In the genomic region with DNA sequence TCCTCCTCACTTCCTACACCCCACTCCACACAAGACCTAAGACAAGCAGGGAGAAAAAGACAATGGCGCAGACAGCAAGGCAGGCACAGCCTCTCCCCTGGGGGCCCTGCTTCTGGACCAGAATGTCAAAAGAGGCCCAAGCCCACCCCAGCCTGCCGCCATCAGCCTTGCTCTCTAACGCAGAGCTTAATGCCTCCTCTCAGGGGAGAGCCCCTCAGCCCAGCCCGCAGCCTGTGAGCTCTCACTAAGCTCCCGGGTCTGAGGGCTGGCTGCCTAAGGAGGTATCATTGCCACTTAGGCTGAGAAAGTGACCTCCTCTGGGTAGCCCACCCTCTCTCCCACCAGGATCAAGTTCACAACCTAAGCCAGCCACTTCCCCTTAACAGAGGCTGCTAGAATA, we compare ENCODE assay signal across 14 cellular contexts. TPM values are rescaled to one million over a fixed set of nuclear protein-coding genes. Genes with fewer than 3 reads are reported as not detected.
DNase-seq lines count a peak whose midpoint lies in the region; ATAC-seq and TF ChIP-seq lines count a peak whose summit lies in the region.
"Had no signal": no experiment of that assay in that cellular context is flagged by ENCODE, and none has a peak within 500 bp of the region (broad histone marks: within the 10 kb centered on the region; RNA-seq: fewer than 3 reads in every experiment).

No MANE protein-coding gene starts in this region.

- H3K27me3 Mint-ChIP-seq in neural crest cell (ENCODE audit: low read depth) (peaks cover 2% of the 10 kb centered on the region), WTC11 (ENCODE audit: low read depth) (no peaks in the 10 kb centered on the region)
- H3K27me3 Mint-ChIP-seq in activated CD4-positive, alpha-beta memory T cell treated with anti-CD3 and anti-CD28 coated beads for 36 hours = peaks cover 13% of the 10 kb centered on the region

- CTCF ChIA-PET in WTC11 (lab: Charles Lee) = interaction anchor here (0.6 to 0.7 kb wide), 2 partner anchors 28 to 65 kb away, joined by 3 to 6 read pairs; no protein-coding TSS in a partner anchor
- CTCF ChIA-PET in activated CD4-positive, alpha-beta memory T cell treated with anti-CD3 and anti-CD28 coated beads for 36 hours (lab: Charles Lee) = no interaction called here

- H3K36me3 Mint-ChIP-seq in neural crest cell (ENCODE audit: low read depth) (no peaks in the 10 kb centered on the region), WTC11 (no peaks in the 10 kb centered on the region)
- no peaks in the 10 kb centered on the region for H3K36me3 Mint-ChIP-seq in activated CD4-positive, alpha-beta memory T cell treated with anti-CD3 and anti-CD28 coated beads for 36 hours
- H3K36me3 Mint-ChIP-seq: CD14-positive monocyte; CD8-positive, alpha-beta T cell had no signal

- no peaks in the 10 kb centered on the region for H3K27me3 ChIP-seq in H7 (ENCODE audit: control insufficient read depth, insufficient read depth, low read length)

- H3K36me3 ChIP-seq in H7 (replicated peaks; ENCODE audit: control insufficient read depth, insufficient read depth, low read length) = no peaks in the 10 kb centered on the region

- no peak overlapping the region for H3K4me3 ChIP-seq in H7 (ENCODE audit: insufficient read depth, low read depth, low read length)
- H3K4me3 ChIP-seq: A549 had no signal

- H3K4me1 Mint-ChIP-seq in neural crest cell (peaks cover 13% of the 10 kb centered on the region), WTC11 (peaks cover 11% of the 10 kb centered on the region; the same call in 1 of the 2 replicates)
- no peaks in the 10 kb centered on the region for H3K4me1 Mint-ChIP-seq in activated CD4-positive, alpha-beta memory T cell treated with anti-CD3 and anti-CD28 coated beads for 36 hours (ENCODE audit: low read depth)
- H3K4me1 Mint-ChIP-seq: CD14-positive monocyte had no signal

- H3K9me3 Mint-ChIP-seq in neural crest cell (no peaks in the 10 kb centered on the region), WTC11 (no peaks in the 10 kb centered on the region)
- H3K9me3 Mint-ChIP-seq in activated CD4-positive, alpha-beta memory T cell treated with anti-CD3 and anti-CD28 coated beads for 36 hours = no peaks in the 10 kb centered on the region
- H3K9me3 Mint-ChIP-seq: CD8-positive, alpha-beta T cell; HFFc6 had no signal

- no peak for ATAC-seq in WTC11
- ATAC-seq: A549; CD8-positive, alpha-beta T cell had no signal

- H3K4me3 Mint-ChIP-seq in neural crest cell (no peak overlapping the region), WTC11 (no peak overlapping the region)
- H3K4me3 Mint-ChIP-seq in activated CD4-positive, alpha-beta memory T cell treated with anti-CD3 and anti-CD28 coated beads for 36 hours = no peak overlapping the region
- H3K4me3 Mint-ChIP-seq: CD14-positive monocyte; CD8-positive, alpha-beta T cell; HFFc6 had no signal

- intact Hi-C loops in activated CD4-positive, alpha-beta memory T cell treated with anti-CD3 and anti-CD28 coated beads for 36 hours (cut with micrococcal nuclease) = no loop called here

- peak overlapping the region; percentile 75 for H3K27ac Mint-ChIP-seq in neural crest cell (ENCODE audit: unreplicated experiment)
- H3K27ac Mint-ChIP-seq in WTC11 = no peak overlapping the region; the same call in 1 of the 2 replicates
- no peak overlapping the region for H3K27ac Mint-ChIP-seq in activated CD4-positive, alpha-beta memory T cell treated with anti-CD3 and anti-CD28 coated beads for 36 hours
- H3K27ac Mint-ChIP-seq: CD14-positive monocyte; CD8-positive, alpha-beta T cell; HFFc6 had no signal

- peak; percentile 66 for DNase-seq in H7
- no peak for DNase-seq in neural crest cell (ENCODE audit: low read depth, low spot score)
- DNase-seq in iPS-NIHi11 (ENCODE audit: low spot score) = no peak
- no peak for DNase-seq in WTC11 (ENCODE audit: low spot score)
- DNase-seq in activated CD4-positive, alpha-beta memory T cell treated with anti-CD3 and anti-CD28 coated beads for 36 hours = no peak
- DNase-seq: CD8-positive, alpha-beta T cell; COR-L47; GF-D8; HCEC 1CT; HFFc6 had no signal

- POLR2A ChIA-PET in WTC11 (lab: Charles Lee) = no interaction called here
- POLR2A ChIA-PET in activated CD4-positive, alpha-beta memory T cell treated with anti-CD3 and anti-CD28 coated beads for 36 hours (lab: Charles Lee) = no interaction called here

- peak overlapping the region; percentile 75 for H3K27ac ChIP-seq in VCaP
- H3K27ac ChIP-seq: A549, HL-60 had no signal

- TF ChIP-seq CTCF in VCaP (conservative IDR thresholded peaks at IDR 0.05) = no peak
- no peak for TF ChIP-seq CTCF in neural crest cell (conservative IDR thresholded peaks at IDR 0.05)
- no peak for TF ChIP-seq CTCF in WTC11 (IDR thresholded peaks at IDR 0.05)

TF ChIP-seq in WTC11, 78 proteins besides CTCF, POLR2A, EP300 and RAD21:
- TF ChIP-seq CREB1 (CRISPR knock-in tag; IDR thresholded peaks at IDR 0.05) (no peak), FOXJ3 (CRISPR knock-in tag; IDR thresholded peaks at IDR 0.05; ENCODE audit: borderline replicate concordance) (no peak), FOXK1 (CRISPR knock-in tag; IDR thresholded peaks at IDR 0.05) (no peak), NFATC4 (CRISPR knock-in tag; IDR thresholded peaks at IDR 0.05) (no peak), EMX1 (CRISPR knock-in tag; IDR thresholded peaks at IDR 0.05) (no peak), SP1 (CRISPR knock-in tag; conservative IDR thresholded peaks at IDR 0.05) (no peak), ZNF423 (CRISPR knock-in tag; IDR thresholded peaks at IDR 0.05) (no peak), JUN (CRISPR knock-in tag; IDR thresholded peaks at IDR 0.05) (no peak), ZBTB21 (CRISPR knock-in tag; IDR thresholded peaks at IDR 0.05; ENCODE audit: borderline replicate concordance) (no peak), FOXP1 (CRISPR knock-in tag; IDR thresholded peaks at IDR 0.05; ENCODE audit: borderline replicate concordance) (no peak), ZNF219 (CRISPR knock-in tag; IDR thresholded peaks at IDR 0.05; ENCODE audit: borderline replicate concordance) (no peak), NR2C2 (CRISPR knock-in tag; IDR thresholded peaks at IDR 0.05) (no peak), ZNF317 (CRISPR knock-in tag; IDR thresholded peaks at IDR 0.05; ENCODE audit: borderline replicate concordance, low read depth) (no peak)
- TF ChIP-seq, protein P1, sequence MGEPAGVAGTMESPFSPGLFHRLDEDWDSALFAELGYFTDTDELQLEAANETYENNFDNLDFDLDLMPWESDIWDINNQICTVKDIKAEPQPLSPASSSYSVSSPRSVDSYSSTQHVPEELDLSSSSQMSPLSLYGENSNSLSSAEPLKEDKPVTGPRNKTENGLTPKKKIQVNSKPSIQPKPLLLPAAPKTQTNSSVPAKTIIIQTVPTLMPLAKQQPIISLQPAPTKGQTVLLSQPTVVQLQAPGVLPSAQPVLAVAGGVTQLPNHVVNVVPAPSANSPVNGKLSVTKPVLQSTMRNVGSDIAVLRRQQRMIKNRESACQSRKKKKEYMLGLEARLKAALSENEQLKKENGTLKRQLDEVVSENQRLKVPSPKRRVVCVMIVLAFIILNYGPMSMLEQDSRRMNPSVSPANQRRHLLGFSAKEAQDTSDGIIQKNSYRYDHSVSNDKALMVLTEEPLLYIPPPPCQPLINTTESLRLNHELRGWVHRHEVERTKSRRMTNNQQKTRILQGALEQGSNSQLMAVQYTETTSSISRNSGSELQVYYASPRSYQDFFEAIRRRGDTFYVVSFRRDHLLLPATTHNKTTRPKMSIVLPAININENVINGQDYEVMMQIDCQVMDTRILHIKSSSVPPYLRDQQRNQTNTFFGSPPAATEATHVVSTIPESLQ (CRISPR knock-in tag; IDR thresholded peaks at IDR 0.05) = no peak
- TF ChIP-seq, protein P2, sequence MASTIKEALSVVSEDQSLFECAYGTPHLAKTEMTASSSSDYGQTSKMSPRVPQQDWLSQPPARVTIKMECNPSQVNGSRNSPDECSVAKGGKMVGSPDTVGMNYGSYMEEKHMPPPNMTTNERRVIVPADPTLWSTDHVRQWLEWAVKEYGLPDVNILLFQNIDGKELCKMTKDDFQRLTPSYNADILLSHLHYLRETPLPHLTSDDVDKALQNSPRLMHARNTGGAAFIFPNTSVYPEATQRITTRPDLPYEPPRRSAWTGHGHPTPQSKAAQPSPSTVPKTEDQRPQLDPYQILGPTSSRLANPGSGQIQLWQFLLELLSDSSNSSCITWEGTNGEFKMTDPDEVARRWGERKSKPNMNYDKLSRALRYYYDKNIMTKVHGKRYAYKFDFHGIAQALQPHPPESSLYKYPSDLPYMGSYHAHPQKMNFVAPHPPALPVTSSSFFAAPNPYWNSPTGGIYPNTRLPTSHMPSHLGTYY (CRISPR knock-in tag; IDR thresholded peaks at IDR 0.05) = no peak
- TF ChIP-seq, protein P3, sequence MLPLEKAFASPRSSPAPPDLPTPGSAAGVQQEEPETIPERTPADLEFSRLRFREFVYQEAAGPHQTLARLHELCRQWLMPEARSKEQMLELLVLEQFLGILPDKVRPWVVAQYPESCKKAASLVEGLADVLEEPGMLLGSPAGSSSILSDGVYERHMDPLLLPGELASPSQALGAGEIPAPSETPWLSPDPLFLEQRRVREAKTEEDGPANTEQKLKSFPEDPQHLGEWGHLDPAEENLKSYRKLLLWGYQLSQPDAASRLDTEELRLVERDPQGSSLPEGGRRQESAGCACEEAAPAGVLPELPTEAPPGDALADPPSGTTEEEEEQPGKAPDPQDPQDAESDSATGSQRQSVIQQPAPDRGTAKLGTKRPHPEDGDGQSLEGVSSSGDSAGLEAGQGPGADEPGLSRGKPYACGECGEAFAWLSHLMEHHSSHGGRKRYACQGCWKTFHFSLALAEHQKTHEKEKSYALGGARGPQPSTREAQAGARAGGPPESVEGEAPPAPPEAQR (CRISPR knock-in tag; IDR thresholded peaks at IDR 0.05) = no peak
- TF ChIP-seq, protein P4, sequence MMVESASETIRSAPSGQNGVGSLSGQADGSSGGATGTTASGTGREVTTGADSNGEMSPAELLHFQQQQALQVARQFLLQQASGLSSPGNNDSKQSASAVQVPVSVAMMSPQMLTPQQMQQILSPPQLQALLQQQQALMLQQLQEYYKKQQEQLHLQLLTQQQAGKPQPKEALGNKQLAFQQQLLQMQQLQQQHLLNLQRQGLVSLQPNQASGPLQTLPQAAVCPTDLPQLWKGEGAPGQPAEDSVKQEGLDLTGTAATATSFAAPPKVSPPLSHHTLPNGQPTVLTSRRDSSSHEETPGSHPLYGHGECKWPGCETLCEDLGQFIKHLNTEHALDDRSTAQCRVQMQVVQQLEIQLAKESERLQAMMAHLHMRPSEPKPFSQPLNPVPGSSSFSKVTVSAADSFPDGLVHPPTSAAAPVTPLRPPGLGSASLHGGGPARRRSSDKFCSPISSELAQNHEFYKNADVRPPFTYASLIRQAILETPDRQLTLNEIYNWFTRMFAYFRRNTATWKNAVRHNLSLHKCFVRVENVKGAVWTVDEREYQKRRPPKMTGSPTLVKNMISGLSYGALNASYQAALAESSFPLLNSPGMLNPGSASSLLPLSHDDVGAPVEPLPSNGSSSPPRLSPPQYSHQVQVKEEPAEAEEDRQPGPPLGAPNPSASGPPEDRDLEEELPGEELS (CRISPR knock-in tag; IDR thresholded peaks at IDR 0.05) = no peak

RNA-seq across cellular contexts. Expression of a gene that starts 16.7 kb away (rescaled TPM):
- 0.28 and 1.6 TPM in 2 replicates for total RNA-seq in H7 (2014; rRNA removed; shearing (Covaris generic))
- total RNA-seq in neural crest cell = 9.7 and 10.6 TPM in 2 replicates
- total RNA-seq in WTC11 (2021) = 1.1 to 1.6 TPM (median 1.4 TPM) in 3 replicates
- under 1 TPM; 0.63 to 0.71 TPM for total RNA-seq in activated CD4-positive, alpha-beta memory T cell treated with anti-CD3 and anti-CD28 coated beads for 36 hours
